6 cellular contexts compared by ENCODE assay signal in the genomic region with DNA sequence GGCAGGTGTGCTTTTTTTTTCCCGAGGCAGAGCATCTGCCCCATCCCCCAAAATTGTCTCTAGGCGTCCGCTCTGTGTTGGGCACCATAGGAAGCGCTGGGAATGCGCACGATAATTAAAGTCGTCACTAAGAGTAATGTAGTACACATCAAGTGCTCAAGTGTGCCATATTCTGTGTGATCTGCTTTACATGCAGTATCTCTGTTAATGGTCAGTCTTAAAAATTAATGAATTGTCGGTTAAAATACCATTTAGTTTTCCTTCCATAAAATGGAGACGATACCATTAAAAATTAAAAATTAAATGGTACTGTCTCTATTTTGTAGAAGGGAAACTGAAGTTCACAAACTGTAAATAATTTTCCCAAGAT. TPM values are rescaled to one million over a fixed set of nuclear protein-coding genes. Genes with fewer than 3 reads are reported as not detected.
DNase-seq lines count a peak whose midpoint lies in the region; ATAC-seq lines count a peak whose summit lies in the region.

No MANE protein-coding gene starts in this region.

- H3K9me3 ChIP-seq in endocrine pancreas (ENCODE audit: control insufficient read depth, low read length) = no peaks in the 10 kb centered on the region
- no peaks in the 10 kb centered on the region for H3K9me3 ChIP-seq in skeletal muscle satellite cell (replicated peaks; ENCODE audit: low read length)

- H3K9ac ChIP-seq in endocrine pancreas (ENCODE audit: control insufficient read depth, insufficient read depth, low read length) = peak overlapping the region; percentile 66
- peak overlapping the region; percentile 85 for H3K9ac ChIP-seq in skeletal muscle satellite cell (ENCODE audit: low read depth, low read length)

- peak overlapping the region; percentile 86 for H3K4me2 ChIP-seq in skeletal muscle satellite cell (ENCODE audit: low read length)

- no peak for DNase-seq in MV-4-11 (lab: John Stamatoyannopoulos, UW)
- no peak for DNase-seq in amniotic stem cell (lab: John Stamatoyannopoulos, UW)

- H3K4me1 ChIP-seq in endocrine pancreas (ENCODE audit: control insufficient read depth, insufficient read depth, low read length) = peaks cover 26% of the 10 kb centered on the region
- peaks cover 17% of the 10 kb centered on the region for H3K4me1 ChIP-seq in skeletal muscle satellite cell (ENCODE audit: control insufficient read depth, insufficient read depth, low read length)

- peak; percentile 25 for ATAC-seq in GM18907 (IDR thresholded peaks at IDR 0.05; ENCODE audit: unreplicated experiment)
- ATAC-seq in HG03432 (IDR thresholded peaks at IDR 0.05; ENCODE audit: unreplicated experiment) = peak; percentile 26

- no peaks in the 10 kb centered on the region for H3K36me3 ChIP-seq in endocrine pancreas (ENCODE audit: control insufficient read depth, insufficient read depth, low read length)
- peaks cover 10% of the 10 kb centered on the region for H3K36me3 ChIP-seq in skeletal muscle satellite cell (ENCODE audit: insufficient read depth, low read length)

- H3K4me3 ChIP-seq in endocrine pancreas (ENCODE audit: control insufficient read depth, insufficient read depth, low read length) (peak overlapping the region; percentile 87), skeletal muscle satellite cell (ENCODE audit: low read length) (peak overlapping the region; percentile 72)

- H3K27me3 ChIP-seq in endocrine pancreas (ENCODE audit: control insufficient read depth, insufficient read depth, low read length) (no peaks in the 10 kb centered on the region), skeletal muscle satellite cell (ENCODE audit: control insufficient read depth, insufficient read depth, low read length) (no peaks in the 10 kb centered on the region)

RNA-seq across cellular contexts. Expression of a gene that starts 0.5 kb away (rescaled TPM):
- 259 and 323 TPM in 2 replicates for total RNA-seq in skeletal muscle satellite cell (2012; rRNA removed)

RNA-seq across cellular contexts. Expression of a gene that starts 49.5 kb away (rescaled TPM):
- total RNA-seq in skeletal muscle satellite cell (2012; rRNA removed) = 31.2 and 32.7 TPM in 2 replicates

RNA-seq across cellular contexts. Expression of a gene that starts 54.8 kb away (rescaled TPM):
- 18.1 and 22.3 TPM in 2 replicates for total RNA-seq in skeletal muscle satellite cell (2012; rRNA removed)

RNA-seq across cellular contexts. Expression of a gene that starts 56.5 kb away (rescaled TPM):
- total RNA-seq in skeletal muscle satellite cell (2012; rRNA removed) = 9.1 and 14.2 TPM in 2 replicates
